26 cellular contexts compared by ENCODE assay signal in the genomic region with DNA sequence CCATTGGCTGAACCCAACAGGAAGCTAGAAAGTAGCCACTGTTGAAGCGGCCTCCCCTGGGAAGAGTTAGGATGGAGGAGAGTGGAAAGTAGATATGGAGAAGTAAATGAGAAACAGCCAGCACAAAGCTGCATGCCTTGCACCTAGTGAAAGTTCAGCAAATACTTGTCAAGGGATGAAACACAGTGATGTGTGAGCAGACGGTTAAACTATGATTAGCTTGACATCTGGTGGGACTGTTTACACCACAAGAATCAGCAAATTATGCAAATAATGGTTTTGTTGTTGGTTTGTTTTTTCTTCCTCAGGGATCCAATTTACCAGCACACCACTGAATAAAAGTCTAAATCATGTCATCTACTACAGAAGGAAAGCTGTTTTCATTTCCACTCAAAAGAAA.
"Had no signal": no experiment of that assay in that cellular context is flagged by ENCODE, and none has a peak within 500 bp of the region (broad histone marks: within the 10 kb centered on the region; RNA-seq: fewer than 3 reads in every experiment).

No MANE protein-coding gene starts in this region.

- FAIRE-seq: endothelial cell of umbilical vein, frontal cortex, kidney had no signal

- H3K4me1 ChIP-seq: colonic mucosa, left lung, lower lobe of right lung, psoas muscle, suprapubic skin, transverse colon, upper lobe of right lung, vagina had no signal

- DNase-seq: colonic mucosa; effector CD8-positive, alpha-beta T cell; endodermal cell; kidney; left lung; lower lobe of right lung; naive thymus-derived CD8-positive, alpha-beta T cell; nephron progenitor cell; nucleus accumbens; posterior cingulate gyrus; psoas muscle; stimulated activated CD4-positive, alpha-beta T cell treated with anti-CD3 and anti-CD28 coated beads, Interleukin-12 subunit alpha, Interleukin-12 subunit beta, amount 100 ng/mL, for 4 hours; stimulated activated CD4-positive, alpha-beta T cell treated with anti-CD3 and anti-CD28 coated beads, Interleukin-1b, Interleukin-23, amount 100 ng/mL, for 48 hours; stimulated activated CD4-positive, alpha-beta T cell treated with anti-CD3 and anti-CD28 coated beads, Interleukin-4, amount 100 ng/mL, for 1 hour; stimulated activated CD8-positive, alpha-beta memory T cell treated with anti-CD3 and anti-CD28 coated beads, Interleukin-4, amount 100 ng/mL, for 48 hours; stimulated activated naive CD4-positive, alpha-beta T cell; stimulated activated naive CD8-positive, alpha-beta T cell treated with anti-CD3 and anti-CD28 coated beads, Interleukin-15, amount 100 ng/mL, for 72 hours; transverse colon; upper lobe of right lung had no signal

- H3K9me3 ChIP-seq: colonic mucosa, esophagus muscularis mucosa, lower lobe of right lung, psoas muscle, transverse colon, upper lobe of right lung, vagina had no signal

- H3K27ac ChIP-seq: colonic mucosa, esophagus muscularis mucosa, left lung, lower lobe of right lung, psoas muscle, suprapubic skin, transverse colon, upper lobe of right lung, vagina had no signal

- H3K4me3 ChIP-seq: colonic mucosa, esophagus muscularis mucosa, left lung, lower lobe of right lung, psoas muscle, smooth muscle cell, suprapubic skin, transverse colon, upper lobe of right lung, vagina had no signal

- H3K4me2 ChIP-seq: smooth muscle cell had no signal

- H3K36me3 ChIP-seq: colonic mucosa, esophagus muscularis mucosa, left lung, lower lobe of right lung, suprapubic skin, transverse colon, upper lobe of right lung, vagina had no signal

- ATAC-seq: left lung; lower lobe of right lung; naive thymus-derived CD8-positive, alpha-beta T cell; psoas muscle; sciatic nerve; stimulated activated naive CD8-positive, alpha-beta T cell treated with anti-CD3 and anti-CD28 coated beads, Interleukin-15, amount 100 ng/mL, for 72 hours; upper lobe of right lung had no signal

- H3K27me3 ChIP-seq: colonic mucosa, esophagus muscularis mucosa, left lung, suprapubic skin, transverse colon, upper lobe of right lung, vagina had no signal
